Comparison of ENCODE assay signal across 8 cellular contexts in genomic region chr1:38003261-38004250, GRCh38. TPM values are rescaled to one million over a fixed set of nuclear protein-coding genes. Genes with fewer than 3 reads are reported as not detected.
DNase-seq lines count a peak whose midpoint lies in the region; ATAC-seq and TF ChIP-seq lines count a peak whose summit lies in the region.

No MANE protein-coding gene starts in this region.

- H3K4me1 ChIP-seq in RWPE2 (ENCODE audit: insufficient read depth, poor library complexity, severe bottlenecking) (peaks cover 28% of the 10 kb centered on the region), fibroblast of lung (ENCODE audit: control insufficient read depth, extremely low read depth, insufficient read depth, low read length) (peaks cover 31% of the 10 kb centered on the region)

- DNase-seq in ELR (ENCODE audit: low read depth) = peak; percentile 38
- no peak for DNase-seq in RWPE2 (ENCODE audit: low spot score)
- DNase-seq in fibroblast of lung (ENCODE audit: low read depth in 2 of 2) = peak; percentile 46 to 61
- DNase-seq in progenitor cell of endocrine pancreas (ENCODE audit: low spot score, unreplicated experiment) = no peak
- no peak for DNase-seq in NCI-H1694 treated with DMSO at 0.1 percent for 48 hours (lab: John Stamatoyannopoulos, UW)
- no peak for DNase-seq in NCI-H1105 (lab: John Stamatoyannopoulos, UW)
- no peak for DNase-seq in pons (ENCODE audit: low spot score)

- H3K27me3 Mint-ChIP-seq in progenitor cell of endocrine pancreas = peaks cover 5% of the 10 kb centered on the region

- TF ChIP-seq CTCF in RWPE2 (IDR thresholded peaks at IDR 0.05; ENCODE audit: poor library complexity, severe bottlenecking) (no peak), fibroblast of lung (conservative IDR thresholded peaks at IDR 0.05 in 1 of 2, IDR thresholded peaks at IDR 0.05 in 1 of 2; ENCODE audit: low read depth in 1 of 2, low read length in 2 of 2) (no peak), progenitor cell of endocrine pancreas (IDR thresholded peaks at IDR 0.05; ENCODE audit: unreplicated experiment) (no peak)

- peak overlapping the region; percentile 100 for H3K4me2 ChIP-seq in fibroblast of lung (ENCODE audit: extremely low read depth, insufficient read depth, low read length)

- no peaks in the 10 kb centered on the region for H3K9me3 ChIP-seq in RWPE2 (ENCODE audit: severe bottlenecking)
- H3K9me3 ChIP-seq in fibroblast of lung (ENCODE audit: control insufficient read depth, insufficient read depth, low read depth, low read length) = no peaks in the 10 kb centered on the region

- no peaks in the 10 kb centered on the region for H3K36me3 Mint-ChIP-seq in progenitor cell of endocrine pancreas (ENCODE audit: insufficient read depth)

- H3K9ac ChIP-seq in fibroblast of lung (ENCODE audit: insufficient read depth, low read length) = peak overlapping the region; percentile 51

- no peaks in the 10 kb centered on the region for H3K9me3 Mint-ChIP-seq in progenitor cell of endocrine pancreas (ENCODE audit: low read depth)

- peak overlapping the region; percentile 64 for H3K27ac Mint-ChIP-seq in progenitor cell of endocrine pancreas

- H3K4me1 Mint-ChIP-seq in progenitor cell of endocrine pancreas (ENCODE audit: low read depth) = peaks cover 18% of the 10 kb centered on the region

- H4K20me1 ChIP-seq in fibroblast of lung (ENCODE audit: control insufficient read depth, extremely low read depth, insufficient read depth, low read length) = no peaks in the 10 kb centered on the region

- peaks cover 45% of the 10 kb centered on the region for H3K79me2 ChIP-seq in fibroblast of lung (ENCODE audit: control insufficient read depth, insufficient read depth, low read length)

- H3K4me3 ChIP-seq in RWPE2 (ENCODE audit: severe bottlenecking) (peak overlapping the region; percentile 99), fibroblast of lung (replicated peaks in 1 of 4; ENCODE audit: control extremely low read depth in 1 of 4, insufficient read depth in 1 of 4, low read depth in 3 of 4, low read length in 4 of 4) (peak overlapping the region; percentile 62 to 90 (median 86))

- H3K27me3 ChIP-seq in RWPE2 (ENCODE audit: insufficient read depth, poor library complexity, severe bottlenecking) = no peaks in the 10 kb centered on the region
- H3K27me3 ChIP-seq in fibroblast of lung (ENCODE audit: control insufficient read depth, insufficient read depth, low read length) = no peaks in the 10 kb centered on the region

- H3K4me3 Mint-ChIP-seq in progenitor cell of endocrine pancreas (ENCODE audit: low read depth) = peak overlapping the region; percentile 19

- H3K27ac ChIP-seq in RWPE2 (ENCODE audit: poor library complexity, severe bottlenecking) (peak overlapping the region; percentile 58), fibroblast of lung (ENCODE audit: insufficient read depth, low read length) (peak overlapping the region; percentile 80)

- ATAC-seq in RWPE2 (ENCODE audit: low read depth) = no peak
- ATAC-seq in GM19324 (IDR thresholded peaks at IDR 0.05; ENCODE audit: low FRiP score, unreplicated experiment) = no peak

- H2AFZ ChIP-seq in fibroblast of lung (ENCODE audit: low read length) = no peak overlapping the region

- peaks cover 10% of the 10 kb centered on the region for H3K36me3 ChIP-seq in RWPE2 (ENCODE audit: low read depth)
- peaks cover 7% of the 10 kb centered on the region for H3K36me3 ChIP-seq in fibroblast of lung (ENCODE audit: control insufficient read depth, insufficient read depth, low read length)

RNA-seq across cellular contexts. Expression of gene FHL3, which starts 1.8 kb away (rescaled TPM):
- 13.9 and 14.4 TPM in 2 replicates for total RNA-seq in fibroblast of lung
- 14.7 and 25.0 TPM in 2 replicates for polyA plus RNA-seq in fibroblast of lung
- 44.6 and 64.8 TPM in 2 replicates for polyA plus RNA-seq in fibroblast of lung (2012)
- 129 and 132 TPM in 2 replicates for polyA minus RNA-seq in fibroblast of lung (ENCODE audit: low replicate concordance)
- 16.5 and 17.6 TPM in 2 replicates for total RNA-seq in progenitor cell of endocrine pancreas

RNA-seq across cellular contexts. Expression of gene UTP11, which starts 9.0 kb away (rescaled TPM):
- 34.8 and 39.5 TPM in 2 replicates for total RNA-seq in fibroblast of lung
- 56.5 and 63.7 TPM in 2 replicates for polyA plus RNA-seq in fibroblast of lung
- polyA plus RNA-seq in fibroblast of lung (2012) = 57.6 and 60.0 TPM in 2 replicates
- 2.5 and 9.0 TPM in 2 replicates for polyA minus RNA-seq in fibroblast of lung (ENCODE audit: low replicate concordance)
- total RNA-seq in progenitor cell of endocrine pancreas = 23.8 and 27.2 TPM in 2 replicates

RNA-seq across cellular contexts. Expression of gene SF3A3, which starts 13.7 kb away (rescaled TPM):
- total RNA-seq in fibroblast of lung = 72.3 and 97.8 TPM in 2 replicates
- 60.3 and 62.4 TPM in 2 replicates for polyA plus RNA-seq in fibroblast of lung
- polyA plus RNA-seq in fibroblast of lung (2012) = 61.1 and 76.1 TPM in 2 replicates
- polyA minus RNA-seq in fibroblast of lung (ENCODE audit: low replicate concordance) = 8.6 and 17.5 TPM in 2 replicates
- 73.8 and 77.3 TPM in 2 replicates for total RNA-seq in progenitor cell of endocrine pancreas

RNA-seq across cellular contexts. Expression of gene POU3F1, which starts 43.0 kb away (rescaled TPM):
- total RNA-seq in fibroblast of lung = under 0.01 TPM in 1 of 2 replicates, not detected in the other
- polyA plus RNA-seq in fibroblast of lung = not detected in 2 replicates
- polyA plus RNA-seq in fibroblast of lung (2012) = not detected in 2 replicates
- polyA minus RNA-seq in fibroblast of lung (ENCODE audit: low replicate concordance) = not detected in 2 replicates
- 0.31 and 0.43 TPM in 2 replicates for total RNA-seq in progenitor cell of endocrine pancreas

RNA-seq across cellular contexts. Expression of gene INPP5B, which starts 56.7 kb away (rescaled TPM):
- total RNA-seq in fibroblast of lung (42.1 and 55.0 TPM in 2 replicates), progenitor cell of endocrine pancreas (21.1 and 21.9 TPM in 2 replicates)
- 18.8 and 23.6 TPM in 2 replicates for polyA plus RNA-seq in fibroblast of lung
- 9.5 and 10.6 TPM in 2 replicates for polyA plus RNA-seq in fibroblast of lung (2012)
- polyA minus RNA-seq in fibroblast of lung (ENCODE audit: low replicate concordance) = 16.1 and 30.9 TPM in 2 replicates

Comparison
In these comparisons a context has a peak if more than half of its experiments do, and no peak if none do; other contexts are left out.
1. DNase-seq: peak in ELR (single experiment) and fibroblast of lung (2 of 2); none in RWPE2 (single experiment), progenitor cell of endocrine pancreas (single experiment), NCI-H1694 treated with DMSO at 0.1 percent for 48 hours (single experiment), NCI-H1105 (single experiment) and pons (single experiment).